Comparison of ENCODE assay signal across 2 cellular contexts in the genomic region with DNA sequence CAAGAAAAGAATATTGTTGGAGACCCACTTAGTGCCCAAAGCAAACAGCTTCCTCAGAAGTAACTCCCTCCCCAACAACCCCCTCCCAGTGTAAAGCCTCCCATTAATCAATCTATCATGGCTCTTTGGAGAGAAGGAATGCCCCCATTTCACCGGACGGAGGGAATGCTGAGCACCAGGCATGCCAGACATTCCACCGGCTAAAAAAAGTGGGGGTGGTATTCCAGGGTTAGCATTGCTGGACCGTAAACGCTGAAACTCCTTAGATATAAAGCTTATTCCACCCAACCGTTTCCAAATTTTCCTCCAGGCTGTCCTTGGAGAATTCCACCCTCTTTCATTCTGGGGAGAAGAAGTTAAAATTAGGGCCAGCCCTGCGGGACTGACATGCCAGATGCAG.
TF ChIP-seq lines count a peak whose summit lies in the region.

No MANE protein-coding gene starts in this region.

TF ChIP-seq in HCT116, 20 proteins besides CTCF, POLR2A, EP300 and RAD21:
- TF ChIP-seq EZH2 (IDR thresholded peaks at IDR 0.05), result no peak
- no peak for TF ChIP-seq JUND (IDR thresholded peaks at IDR 0.05)
- TF ChIP-seq ELF1 (IDR thresholded peaks at IDR 0.05; ENCODE audit: borderline replicate concordance, low read depth), result no peak
- no peak for TF ChIP-seq FOSL1 (IDR thresholded peaks at IDR 0.05; ENCODE audit: low read depth)
- TF ChIP-seq, protein P1, sequence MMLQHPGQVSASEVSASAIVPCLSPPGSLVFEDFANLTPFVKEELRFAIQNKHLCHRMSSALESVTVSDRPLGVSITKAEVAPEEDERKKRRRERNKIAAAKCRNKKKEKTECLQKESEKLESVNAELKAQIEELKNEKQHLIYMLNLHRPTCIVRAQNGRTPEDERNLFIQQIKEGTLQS (IDR thresholded peaks at IDR 0.05), result no peak
- TF ChIP-seq SP1 (IDR thresholded peaks at IDR 0.05; ENCODE audit: low read depth), result no peak
- TF ChIP-seq YY1 (IDR thresholded peaks at IDR 0.05; ENCODE audit: extremely low read depth, insufficient replicate concordance, low read depth, low read length), result no peak
- no peak for TF ChIP-seq ZFX (IDR thresholded peaks at IDR 0.05)
- no peak for TF ChIP-seq EZH2phosphoT487 (IDR thresholded peaks at IDR 0.05; ENCODE audit: borderline replicate concordance)
- TF ChIP-seq, protein P2, sequence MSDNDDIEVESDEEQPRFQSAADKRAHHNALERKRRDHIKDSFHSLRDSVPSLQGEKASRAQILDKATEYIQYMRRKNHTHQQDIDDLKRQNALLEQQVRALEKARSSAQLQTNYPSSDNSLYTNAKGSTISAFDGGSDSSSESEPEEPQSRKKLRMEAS (IDR thresholded peaks at IDR 0.05), result no peak
- TF ChIP-seq CBX3 (IDR thresholded peaks at IDR 0.05; ENCODE audit: low read depth), result no peak
- TF ChIP-seq EGR1 (IDR thresholded peaks at IDR 0.05; ENCODE audit: low read depth), result no peak
- TF ChIP-seq, protein P3, sequence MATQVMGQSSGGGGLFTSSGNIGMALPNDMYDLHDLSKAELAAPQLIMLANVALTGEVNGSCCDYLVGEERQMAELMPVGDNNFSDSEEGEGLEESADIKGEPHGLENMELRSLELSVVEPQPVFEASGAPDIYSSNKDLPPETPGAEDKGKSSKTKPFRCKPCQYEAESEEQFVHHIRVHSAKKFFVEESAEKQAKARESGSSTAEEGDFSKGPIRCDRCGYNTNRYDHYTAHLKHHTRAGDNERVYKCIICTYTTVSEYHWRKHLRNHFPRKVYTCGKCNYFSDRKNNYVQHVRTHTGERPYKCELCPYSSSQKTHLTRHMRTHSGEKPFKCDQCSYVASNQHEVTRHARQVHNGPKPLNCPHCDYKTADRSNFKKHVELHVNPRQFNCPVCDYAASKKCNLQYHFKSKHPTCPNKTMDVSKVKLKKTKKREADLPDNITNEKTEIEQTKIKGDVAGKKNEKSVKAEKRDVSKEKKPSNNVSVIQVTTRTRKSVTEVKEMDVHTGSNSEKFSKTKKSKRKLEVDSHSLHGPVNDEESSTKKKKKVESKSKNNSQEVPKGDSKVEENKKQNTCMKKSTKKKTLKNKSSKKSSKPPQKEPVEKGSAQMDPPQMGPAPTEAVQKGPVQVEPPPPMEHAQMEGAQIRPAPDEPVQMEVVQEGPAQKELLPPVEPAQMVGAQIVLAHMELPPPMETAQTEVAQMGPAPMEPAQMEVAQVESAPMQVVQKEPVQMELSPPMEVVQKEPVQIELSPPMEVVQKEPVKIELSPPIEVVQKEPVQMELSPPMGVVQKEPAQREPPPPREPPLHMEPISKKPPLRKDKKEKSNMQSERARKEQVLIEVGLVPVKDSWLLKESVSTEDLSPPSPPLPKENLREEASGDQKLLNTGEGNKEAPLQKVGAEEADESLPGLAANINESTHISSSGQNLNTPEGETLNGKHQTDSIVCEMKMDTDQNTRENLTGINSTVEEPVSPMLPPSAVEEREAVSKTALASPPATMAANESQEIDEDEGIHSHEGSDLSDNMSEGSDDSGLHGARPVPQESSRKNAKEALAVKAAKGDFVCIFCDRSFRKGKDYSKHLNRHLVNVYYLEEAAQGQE (IDR thresholded peaks at IDR 0.05; ENCODE audit: low read depth), result no peak
- TF ChIP-seq SRF (IDR thresholded peaks at IDR 0.05; ENCODE audit: low read depth), result no peak
- TF ChIP-seq, protein P4, sequence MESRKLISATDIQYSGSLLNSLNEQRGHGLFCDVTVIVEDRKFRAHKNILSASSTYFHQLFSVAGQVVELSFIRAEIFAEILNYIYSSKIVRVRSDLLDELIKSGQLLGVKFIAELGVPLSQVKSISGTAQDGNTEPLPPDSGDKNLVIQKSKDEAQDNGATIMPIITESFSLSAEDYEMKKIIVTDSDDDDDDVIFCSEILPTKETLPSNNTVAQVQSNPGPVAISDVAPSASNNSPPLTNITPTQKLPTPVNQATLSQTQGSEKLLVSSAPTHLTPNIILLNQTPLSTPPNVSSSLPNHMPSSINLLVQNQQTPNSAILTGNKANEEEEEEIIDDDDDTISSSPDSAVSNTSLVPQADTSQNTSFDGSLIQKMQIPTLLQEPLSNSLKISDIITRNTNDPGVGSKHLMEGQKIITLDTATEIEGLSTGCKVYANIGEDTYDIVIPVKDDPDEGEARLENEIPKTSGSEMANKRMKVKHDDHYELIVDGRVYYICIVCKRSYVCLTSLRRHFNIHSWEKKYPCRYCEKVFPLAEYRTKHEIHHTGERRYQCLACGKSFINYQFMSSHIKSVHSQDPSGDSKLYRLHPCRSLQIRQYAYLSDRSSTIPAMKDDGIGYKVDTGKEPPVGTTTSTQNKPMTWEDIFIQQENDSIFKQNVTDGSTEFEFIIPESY (IDR thresholded peaks at IDR 0.05; ENCODE audit: extremely low read depth, insufficient replicate concordance, low read length), result no peak
- no peak for TF ChIP-seq ZNF274 (IDR thresholded peaks at IDR 0.05; ENCODE audit: low read depth, low read length)
- no peak for TF ChIP-seq CEBPB (IDR thresholded peaks at IDR 0.05; ENCODE audit: low read depth)
- no peak for TF ChIP-seq TCF7L2 (IDR thresholded peaks at IDR 0.05; ENCODE audit: borderline replicate concordance, extremely low read depth, insufficient read depth, insufficient read length)
- TF ChIP-seq POLR2AphosphoS5 (IDR thresholded peaks at IDR 0.05; ENCODE audit: low read depth, low read length), result no peak
- TF ChIP-seq SIN3A (IDR thresholded peaks at IDR 0.05; ENCODE audit: low read depth), result no peak
TF ChIP-seq in HCT116: peak in this region for 0.

TF ChIP-seq in HepG2, 621 proteins besides CTCF, POLR2A, EP300 and RAD21:
- no peak for TF ChIP-seq KDM3A (CRISPR knock-in tag; IDR thresholded peaks at IDR 0.05; ENCODE audit: low read depth)
- TF ChIP-seq ZNF101 (CRISPR knock-in tag; IDR thresholded peaks at IDR 0.05; ENCODE audit: borderline replicate concordance, low read depth), result no peak
- TF ChIP-seq KDM4B (CRISPR knock-in tag; IDR thresholded peaks at IDR 0.05), result no peak
- TF ChIP-seq IRF2 (CRISPR knock-in tag; IDR thresholded peaks at IDR 0.05), result no peak
- TF ChIP-seq ZKSCAN1 (IDR thresholded peaks at IDR 0.05; ENCODE audit: low read length), result no peak
- TF ChIP-seq ZNF343 (CRISPR knock-in tag; IDR thresholded peaks at IDR 0.05), result no peak
- no peak for TF ChIP-seq ZSCAN25 (CRISPR knock-in tag; IDR thresholded peaks at IDR 0.05)
